Comparison of ENCODE assay signal across 27 cellular contexts in genomic region chr14:63362305-63362914, GRCh38. TPM values are rescaled to one million over a fixed set of nuclear protein-coding genes. Genes with fewer than 3 reads are reported as not detected.
DNase-seq lines count a peak whose midpoint lies in the region; ATAC-seq and TF ChIP-seq lines count a peak whose summit lies in the region.
"Had no signal": no experiment of that assay in that cellular context is flagged by ENCODE, and none has a peak within 500 bp of the region (broad histone marks: within the 10 kb centered on the region; RNA-seq: fewer than 3 reads in every experiment).

No MANE protein-coding gene starts in this region.

- peaks cover 43% of the 10 kb centered on the region for H3K36me3 Mint-ChIP-seq in nephron progenitor cell (ENCODE audit: low read depth)
- peaks cover 0 to 19% (median 11%) of the 10 kb centered on the region in 5 donors for H3K36me3 Mint-ChIP-seq in naive thymus-derived CD4-positive, alpha-beta T cell
- H3K36me3 Mint-ChIP-seq: activated naive CD8-positive, alpha-beta T cell treated with anti-CD3 and anti-CD28 coated beads, Interleukin-2, amount 10 ng/mL, durations not matched to agents 7 days and 5 days; stimulated activated memory B cell treated with anti-CD40 and anti-IgM and Interleukin-4, amounts not matched to agents 10 μg/mL and 1 μg/mL and 100 μg/mL, for 72 hours had no signal

- intact Hi-C loops in naive thymus-derived CD4-positive, alpha-beta T cell (cut with micrococcal nuclease), result no loop called here

- H3K36me3 ChIP-seq in naive thymus-derived CD4-positive, alpha-beta T cell (ENCODE audit: control insufficient read depth in 2 of 3, insufficient read depth in 3 of 3, low read length in 3 of 3), result no peaks in the 10 kb centered on the region
- H3K36me3 ChIP-seq: brain microvascular endothelial cell, WERI-Rb-1 had no signal

- no peak overlapping the region for H3K4me3 Mint-ChIP-seq in nephron progenitor cell
- no peak overlapping the region for H3K4me3 Mint-ChIP-seq in naive thymus-derived CD4-positive, alpha-beta T cell
- H3K4me3 Mint-ChIP-seq: activated CD8-positive, alpha-beta T cell treated with anti-CD3 and anti-CD28 coated beads for 36 hours; activated naive CD8-positive, alpha-beta T cell treated with anti-CD3 and anti-CD28 coated beads, Interleukin-2, amount 10 ng/mL, durations not matched to agents 7 days and 5 days; activated T-helper 1 cell treated with anti-CD3 and anti-CD28 coated beads, Interleukin-12 subunit alpha, Interleukin-12 subunit beta, Interleukin-2, Interleukin-4 antibody, amounts not matched to agents 30 ng/mL and 10 ng/mL and 1 ng/mL, durations not matched to agents 14 hours and 24 hours and 36 hours; nephron; stimulated activated memory B cell treated with anti-CD40 and anti-IgM and Interleukin-4, amounts not matched to agents 10 μg/mL and 1 μg/mL and 100 μg/mL, for 72 hours had no signal

- no peak overlapping the region for H3K27ac ChIP-seq in naive thymus-derived CD4-positive, alpha-beta T cell (ENCODE audit: low read depth, low read length)
- H3K27ac ChIP-seq: brain microvascular endothelial cell, epithelial cell of prostate, foreskin keratinocyte, thoracic aorta, WERI-Rb-1 had no signal

- H3K27me3 ChIP-seq in naive thymus-derived CD4-positive, alpha-beta T cell (ENCODE audit: control insufficient read depth in 2 of 2, insufficient read depth in 2 of 2, low read length in 2 of 2), result no peaks in the 10 kb centered on the region
- H3K27me3 ChIP-seq: brain microvascular endothelial cell had no signal

- H3K9me3 Mint-ChIP-seq in nephron progenitor cell, result peaks cover 38% of the 10 kb centered on the region
- H3K9me3 Mint-ChIP-seq in naive thymus-derived CD4-positive, alpha-beta T cell, result peaks cover 0 to 32% (median 12%) of the 10 kb centered on the region in 11 donors
- H3K9me3 Mint-ChIP-seq: activated T-helper 1 cell treated with anti-CD3 and anti-CD28 coated beads, Interleukin-12 subunit alpha, Interleukin-12 subunit beta, Interleukin-2, Interleukin-4 antibody, amounts not matched to agents 30 ng/mL and 10 ng/mL and 1 ng/mL, durations not matched to agents 14 hours and 24 hours and 36 hours had no signal

- no peaks in the 10 kb centered on the region for H3K9me3 ChIP-seq in naive thymus-derived CD4-positive, alpha-beta T cell (ENCODE audit: control insufficient read depth in 2 of 3, low read length in 3 of 3)

- CTCF ChIA-PET in naive thymus-derived CD4-positive, alpha-beta T cell (lab: Charles Lee), result no interaction called here

- TF ChIP-seq CTCF in nephron progenitor cell (IDR thresholded peaks at IDR 0.05), result no peak

- H3K27me3 Mint-ChIP-seq in nephron progenitor cell (ENCODE audit: low read depth, poor library complexity), result peaks cover 4% of the 10 kb centered on the region
- H3K27me3 Mint-ChIP-seq in naive thymus-derived CD4-positive, alpha-beta T cell, result peaks cover 0 to 18% (median 10%) of the 10 kb centered on the region in 5 donors
- H3K27me3 Mint-ChIP-seq: stimulated activated memory B cell treated with anti-CD40 and anti-IgM and Interleukin-4, amounts not matched to agents 10 μg/mL and 1 μg/mL and 100 μg/mL, for 72 hours had no signal

- H3K27ac Mint-ChIP-seq in nephron progenitor cell, result peak overlapping the region; percentile 94
- H3K27ac Mint-ChIP-seq in naive thymus-derived CD4-positive, alpha-beta T cell, result no peak overlapping the region
- H3K27ac Mint-ChIP-seq: activated CD8-positive, alpha-beta T cell treated with anti-CD3 and anti-CD28 coated beads for 36 hours; activated naive CD8-positive, alpha-beta T cell treated with anti-CD3 and anti-CD28 coated beads, Interleukin-2, amount 10 ng/mL, durations not matched to agents 7 days and 5 days; activated T-helper 1 cell treated with anti-CD3 and anti-CD28 coated beads, Interleukin-12 subunit alpha, Interleukin-12 subunit beta, Interleukin-2, Interleukin-4 antibody, amounts not matched to agents 30 ng/mL and 10 ng/mL and 1 ng/mL, durations not matched to agents 14 hours and 24 hours and 36 hours; stimulated activated memory B cell treated with anti-CD40 and anti-IgM and Interleukin-4, amounts not matched to agents 10 μg/mL and 1 μg/mL and 100 μg/mL, for 72 hours had no signal

- ATAC-seq in HG02798 (IDR thresholded peaks at IDR 0.05; ENCODE audit: poor library complexity, unreplicated experiment), result no peak
- ATAC-seq in HG03280 (IDR thresholded peaks at IDR 0.05; ENCODE audit: unreplicated experiment), result no peak
- ATAC-seq in naive thymus-derived CD4-positive, alpha-beta T cell, result no peak
- ATAC-seq: activated CD8-positive, alpha-beta T cell treated with anti-CD3 and anti-CD28 coated beads for 36 hours; foreskin keratinocyte; stimulated activated memory B cell treated with anti-CD40 and anti-IgM and Interleukin-4, amounts not matched to agents 10 μg/mL and 1 μg/mL and 100 μg/mL, for 72 hours had no signal

- H3K4me1 Mint-ChIP-seq in nephron progenitor cell, result peaks cover 24% of the 10 kb centered on the region
- peaks cover 0 to 2% (median 0%) of the 10 kb centered on the region in 7 donors for H3K4me1 Mint-ChIP-seq in naive thymus-derived CD4-positive, alpha-beta T cell
- H3K4me1 Mint-ChIP-seq: activated naive CD8-positive, alpha-beta T cell treated with anti-CD3 and anti-CD28 coated beads, Interleukin-2, amount 10 ng/mL, durations not matched to agents 7 days and 5 days; stimulated activated memory B cell treated with anti-CD40 and anti-IgM and Interleukin-4, amounts not matched to agents 10 μg/mL and 1 μg/mL and 100 μg/mL, for 72 hours had no signal

- H3K4me1 ChIP-seq in naive thymus-derived CD4-positive, alpha-beta T cell (ENCODE audit: control insufficient read depth in 2 of 2, insufficient read depth in 2 of 2, low read length in 2 of 2), result no peaks in the 10 kb centered on the region
- H3K4me1 ChIP-seq: foreskin keratinocyte had no signal

- H3K4me3 ChIP-seq in naive thymus-derived CD4-positive, alpha-beta T cell (ENCODE audit: low read length), result no peak overlapping the region
- H3K4me3 ChIP-seq: thoracic aorta had no signal

- DNase-seq in COLO668 (lab: John Stamatoyannopoulos, UW; ENCODE audit: unreplicated experiment) (peak; percentile 46), NCI-H1436 (lab: John Stamatoyannopoulos, UW) (peak; percentile 70), NCI-H774 (lab: John Stamatoyannopoulos, UW) (peak; percentile 67), nephron progenitor cell (peak; percentile 34), SIG-M5 treated with dmso at 0.1 percent for 504 hours (lab: John Stamatoyannopoulos, UW; ENCODE audit: unreplicated experiment) (no peak)
- DNase-seq in naive thymus-derived CD4-positive, alpha-beta T cell, result no peak
- DNase-seq: activated CD8-positive, alpha-beta T cell treated with anti-CD3 and anti-CD28 coated beads for 36 hours; activated naive CD8-positive, alpha-beta T cell treated with anti-CD3 and anti-CD28 coated beads, Interleukin-2, amount 10 ng/mL, durations not matched to agents 7 days and 5 days; brain microvascular endothelial cell; foreskin keratinocyte; hypothalamus; IMR-90; kidney; mesenchymal stem cell; stimulated activated CD4-positive, alpha-beta T cell treated with anti-CD3 and anti-CD28 coated beads, Interleukin-15, amount 100 ng/mL, for 24 hours; WERI-Rb-1 had no signal

- POLR2A ChIA-PET in naive thymus-derived CD4-positive, alpha-beta T cell (lab: Charles Lee), result no interaction called here

RNA-seq across cellular contexts. Expression of gene GPHB5, which starts 43.7 kb away (rescaled TPM):
- total RNA-seq in naive thymus-derived CD4-positive, alpha-beta T cell, result not detected
- not detected for polyA plus RNA-seq in naive thymus-derived CD4-positive, alpha-beta T cell
- total RNA-seq: A172; activated CD8-positive, alpha-beta T cell treated with anti-CD3 and anti-CD28 coated beads for 36 hours; activated naive CD8-positive, alpha-beta T cell treated with anti-CD3 and anti-CD28 coated beads, Interleukin-2, amount 10 ng/mL, durations not matched to agents 7 days and 5 days; activated T-helper 1 cell treated with anti-CD3 and anti-CD28 coated beads, Interleukin-12 subunit alpha, Interleukin-12 subunit beta, Interleukin-2, Interleukin-4 antibody, amounts not matched to agents 30 ng/mL and 10 ng/mL and 1 ng/mL, durations not matched to agents 14 hours and 24 hours and 36 hours; foreskin keratinocyte; IMR-90; kidney; MCF 10A; renal cortical epithelial cell; thoracic aorta had no signal
- polyA plus RNA-seq: BJ, foreskin keratinocyte, IMR-90 had no signal

Comparison
In these comparisons a context has a peak if more than half of its experiments do, and no peak if none do; other contexts are left out.
1. DNase-seq: peak in COLO668 (single experiment), NCI-H1436 (single experiment), NCI-H774 (single experiment) and nephron progenitor cell (single experiment); none in SIG-M5 treated with dmso at 0.1 percent for 504 hours (single experiment) and naive thymus-derived CD4-positive, alpha-beta T cell (0 of 9).